In genomic region chr20:36384022-36384619, GRCh38 we compare ENCODE assay signal across 1 cellular context.
A peak's percentile ranks its signal among the peaks of the same experiment; 100 is the strongest.
TF ChIP-seq lines count a peak whose summit lies in the region.

No MANE protein-coding gene starts in this region.

TF ChIP-seq in HepG2, 621 proteins besides CTCF, POLR2A, EP300 and RAD21 (continued from another document and continues in another):
- peak in 1 of 2 experiments; percentile 94; a peak in 2 of 4 replicates for TF ChIP-seq ATF4 (CRISPR knock-in tag; IDR thresholded peaks at IDR 0.05)
- TF ChIP-seq ZNF20 (CRISPR knock-in tag; IDR thresholded peaks at IDR 0.05) = peak; percentile 100
- TF ChIP-seq DZIP1 (CRISPR knock-in tag; IDR thresholded peaks at IDR 0.05) = peak; percentile 100
- TF ChIP-seq JDP2 (CRISPR knock-in tag; IDR thresholded peaks at IDR 0.05; ENCODE audit: borderline replicate concordance) = peak; percentile 100
- peak; percentile 100 for TF ChIP-seq ZNF674 (CRISPR knock-in tag; IDR thresholded peaks at IDR 0.05; ENCODE audit: low read depth)
- TF ChIP-seq RFXAP (CRISPR knock-in tag; IDR thresholded peaks at IDR 0.05; ENCODE audit: borderline replicate concordance) = peak; percentile 99
- TF ChIP-seq ZNF749 (CRISPR knock-in tag; IDR thresholded peaks at IDR 0.05; ENCODE audit: borderline replicate concordance) = peak; percentile 100
- TF ChIP-seq ZBTB7B (CRISPR knock-in tag; IDR thresholded peaks at IDR 0.05) = peak; percentile 100
- TF ChIP-seq, protein P1, sequence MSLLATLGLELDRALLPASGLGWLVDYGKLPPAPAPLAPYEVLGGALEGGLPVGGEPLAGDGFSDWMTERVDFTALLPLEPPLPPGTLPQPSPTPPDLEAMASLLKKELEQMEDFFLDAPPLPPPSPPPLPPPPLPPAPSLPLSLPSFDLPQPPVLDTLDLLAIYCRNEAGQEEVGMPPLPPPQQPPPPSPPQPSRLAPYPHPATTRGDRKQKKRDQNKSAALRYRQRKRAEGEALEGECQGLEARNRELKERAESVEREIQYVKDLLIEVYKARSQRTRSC (CRISPR knock-in tag; IDR thresholded peaks at IDR 0.05; ENCODE audit: low read depth) = peak; percentile 100
- no peak for TF ChIP-seq HNRNPK (IDR thresholded peaks at IDR 0.05; ENCODE audit: low read depth, low read length, poor library complexity, severe bottlenecking)
- peak; percentile 100 for TF ChIP-seq KDM5B (CRISPR knock-in tag; IDR thresholded peaks at IDR 0.05; ENCODE audit: borderline replicate concordance)
- peak; percentile 100 for TF ChIP-seq ZNF275 (CRISPR knock-in tag; IDR thresholded peaks at IDR 0.05; ENCODE audit: borderline replicate concordance)
- peak; percentile 99 for TF ChIP-seq MLXIP (CRISPR knock-in tag; IDR thresholded peaks at IDR 0.05; ENCODE audit: borderline replicate concordance)
- peak; percentile 43 to 47; a peak in 3 of 4 replicates for TF ChIP-seq MAFK (conservative IDR thresholded peaks at IDR 0.05 in 1 of 2, IDR thresholded peaks at IDR 0.05 in 1 of 2; ENCODE audit: low read length in 2 of 2)
- peak; percentile 100 for TF ChIP-seq ZNF782 (CRISPR knock-in tag; IDR thresholded peaks at IDR 0.05; ENCODE audit: borderline replicate concordance)
- TF ChIP-seq MED1 (CRISPR knock-in tag; IDR thresholded peaks at IDR 0.05) = peak; percentile 96
- TF ChIP-seq TOPORS (CRISPR knock-in tag; IDR thresholded peaks at IDR 0.05) = peak; percentile 100
- TF ChIP-seq PCBP2 (optimal IDR thresholded peaks at IDR 0.05; ENCODE audit: low read depth, low read length, poor library complexity, severe bottlenecking) = no peak
- peak; percentile 97; the same call in 1 of the 2 replicates for TF ChIP-seq MTF2 (CRISPR knock-in tag; IDR thresholded peaks at IDR 0.05; ENCODE audit: borderline replicate concordance)
- TF ChIP-seq, protein P2, sequence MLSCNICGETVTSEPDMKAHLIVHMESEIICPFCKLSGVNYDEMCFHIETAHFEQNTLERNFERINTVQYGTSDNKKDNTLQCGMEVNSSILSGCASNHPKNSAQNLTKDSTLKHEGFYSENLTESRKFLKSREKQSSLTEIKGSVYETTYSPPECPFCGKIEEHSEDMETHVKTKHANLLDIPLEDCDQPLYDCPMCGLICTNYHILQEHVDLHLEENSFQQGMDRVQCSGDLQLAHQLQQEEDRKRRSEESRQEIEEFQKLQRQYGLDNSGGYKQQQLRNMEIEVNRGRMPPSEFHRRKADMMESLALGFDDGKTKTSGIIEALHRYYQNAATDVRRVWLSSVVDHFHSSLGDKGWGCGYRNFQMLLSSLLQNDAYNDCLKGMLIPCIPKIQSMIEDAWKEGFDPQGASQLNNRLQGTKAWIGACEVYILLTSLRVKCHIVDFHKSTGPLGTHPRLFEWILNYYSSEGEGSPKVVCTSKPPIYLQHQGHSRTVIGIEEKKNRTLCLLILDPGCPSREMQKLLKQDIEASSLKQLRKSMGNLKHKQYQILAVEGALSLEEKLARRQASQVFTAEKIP (CRISPR knock-in tag; IDR thresholded peaks at IDR 0.05; ENCODE audit: borderline replicate concordance) = peak; percentile 98
- TF ChIP-seq ZNF777 (CRISPR knock-in tag; IDR thresholded peaks at IDR 0.05) = peak; percentile 96
- peak; percentile 100 for TF ChIP-seq ZBTB44 (CRISPR knock-in tag; IDR thresholded peaks at IDR 0.05)
- peak; percentile 100 for TF ChIP-seq ZSCAN31 (CRISPR knock-in tag; IDR thresholded peaks at IDR 0.05; ENCODE audit: low read depth)
- TF ChIP-seq SRY (CRISPR knock-in tag; IDR thresholded peaks at IDR 0.05) = peak; percentile 100
- peak; percentile 79 for TF ChIP-seq ZBTB14 (CRISPR knock-in tag; IDR thresholded peaks at IDR 0.05)
- no peak for TF ChIP-seq ATM (IDR thresholded peaks at IDR 0.05; ENCODE audit: borderline replicate concordance)
- peak; percentile 100 for TF ChIP-seq ZIK1 (CRISPR knock-in tag; IDR thresholded peaks at IDR 0.05; ENCODE audit: borderline replicate concordance, low read depth)
- TF ChIP-seq CHD4 (IDR thresholded peaks at IDR 0.05; ENCODE audit: borderline replicate concordance, low read length) = no peak
- no peak for TF ChIP-seq SUZ12 (IDR thresholded peaks at IDR 0.05; ENCODE audit: low read depth, low read length)
- peak; percentile 100 for TF ChIP-seq SMAD9 (CRISPR knock-in tag; IDR thresholded peaks at IDR 0.05)
- peak; percentile 98 for TF ChIP-seq ZNF644 (CRISPR knock-in tag; IDR thresholded peaks at IDR 0.05; ENCODE audit: low read depth)
- peak; percentile 100 for TF ChIP-seq KLF11 (CRISPR knock-in tag; IDR thresholded peaks at IDR 0.05)
- TF ChIP-seq SAP130 (CRISPR knock-in tag; IDR thresholded peaks at IDR 0.05; ENCODE audit: low read depth) = peak; percentile 99
- peak in 1 of 2 experiments; percentile 99 for TF ChIP-seq REST (IDR thresholded peaks at IDR 0.05; ENCODE audit: borderline replicate concordance in 1 of 2, low read depth in 1 of 2, low read length in 2 of 2)
- no peak for TF ChIP-seq CREB1 (IDR thresholded peaks at IDR 0.05)
- peak; percentile 52; the same call in 1 of the 2 replicates for TF ChIP-seq CREB1 (CRISPR knock-in tag; IDR thresholded peaks at IDR 0.05)
- peak; percentile 100 for TF ChIP-seq ZNF468 (CRISPR knock-in tag; IDR thresholded peaks at IDR 0.05)
- peak; percentile 84 for TF ChIP-seq PHF8 (CRISPR knock-in tag; IDR thresholded peaks at IDR 0.05)
- no peak for TF ChIP-seq FOXA1 (IDR thresholded peaks at IDR 0.05)
- peak; percentile 80 for TF ChIP-seq FOXA1 (CRISPR knock-in tag; IDR thresholded peaks at IDR 0.05)
- TF ChIP-seq CAMTA2 (CRISPR knock-in tag; IDR thresholded peaks at IDR 0.05; ENCODE audit: borderline replicate concordance) = peak; percentile 100
- TF ChIP-seq SMARCC2 (IDR thresholded peaks at IDR 0.05) = no peak
- TF ChIP-seq STAT5B (CRISPR knock-in tag; IDR thresholded peaks at IDR 0.05) = peak; percentile 100
- TF ChIP-seq ZNF512 (CRISPR knock-in tag; IDR thresholded peaks at IDR 0.05) = 0 out of 2 replicates have a peak, but pooled peaks have one; percentile 63
